ENCODE assay signal across 24 cellular contexts in genomic region chr2:160507464-160507863, GRCh38.
"Had no signal": no experiment of that assay in that cellular context is flagged by ENCODE, and none has a peak within 500 bp of the region (broad histone marks: within the 10 kb centered on the region; RNA-seq: fewer than 3 reads in every experiment).

No MANE protein-coding gene starts in this region.

- H3K27ac Mint-ChIP-seq: dendritic cell treated with granulocyte-macrophage colony-stimulating factor and Interleukin-4, amounts not matched to agents 40 ng/mL and 50 ng/mL, for 4 days; endodermal cell; nephron progenitor cell; progenitor cell of endocrine pancreas had no signal

- H3K9me3 ChIP-seq: heart left ventricle, mucosa of descending colon, neutrophil, sigmoid colon, suprapubic skin, tibial artery, upper lobe of right lung had no signal

- H3K36me3 Mint-ChIP-seq: activated naive CD4-positive, alpha-beta T cell treated with anti-CD3 and anti-CD28 coated beads, Interleukin-2, amount 50 U/mL, for 72 hours; T-cell had no signal

- H3K27me3 ChIP-seq: foreskin keratinocyte, heart left ventricle, neutrophil, sigmoid colon, suprapubic skin, tibial artery, upper lobe of right lung had no signal

- H3K27me3 Mint-ChIP-seq: dendritic cell treated with granulocyte-macrophage colony-stimulating factor and Interleukin-4, amounts not matched to agents 40 ng/mL and 50 ng/mL, for 4 days; progenitor cell of endocrine pancreas; T-cell had no signal

- H3K4me1 ChIP-seq: upper lobe of right lung had no signal

- DNase-seq: activated CD4-positive, alpha-beta T cell treated with anti-CD3 and anti-CD28 coated beads for 4 hours; activated CD4-positive, alpha-beta T cell treated with anti-CD3 and anti-CD28 coated beads, Interleukin-2, amount 50 U/mL, for 4 hours; activated naive CD4-positive, alpha-beta T cell; activated T-cell treated with anti-CD3 and anti-CD28 coated beads, Interleukin-2, amount 50 U/mL, for 1 hour; amniotic stem cell; caudate nucleus; endodermal cell; foreskin keratinocyte; heart left ventricle; left cardiac atrium; left ventricle myocardium superior; mucosa of descending colon; nephron progenitor cell; sigmoid colon; stimulated activated CD4-positive, alpha-beta T cell treated with anti-CD3 and anti-CD28 coated beads, Interleukin-1b, Interleukin-23, amount 100 ng/mL, for 48 hours; T-cell; tibial artery; upper lobe of right lung had no signal

- H3K36me3 ChIP-seq: heart left ventricle, neutrophil, sigmoid colon, suprapubic skin, tibial artery, upper lobe of right lung had no signal

- H3K9me3 Mint-ChIP-seq: dendritic cell treated with granulocyte-macrophage colony-stimulating factor and Interleukin-4, amounts not matched to agents 40 ng/mL and 50 ng/mL, for 4 days; endodermal cell; nephron progenitor cell; T-cell had no signal

- ATAC-seq: esophagus mucosa, foreskin keratinocyte, heart left ventricle, left cardiac atrium, left ventricle myocardium superior, mucosa of descending colon, upper lobe of right lung had no signal

- H3K4me3 ChIP-seq: heart left ventricle, mucosa of descending colon, sigmoid colon, suprapubic skin, tibial artery, upper lobe of right lung had no signal

- H3K4me3 Mint-ChIP-seq: dendritic cell treated with granulocyte-macrophage colony-stimulating factor and Interleukin-4, amounts not matched to agents 40 ng/mL and 50 ng/mL, for 4 days; endodermal cell; nephron progenitor cell had no signal
